In genomic region chr7:1758417-1758858, GRCh38 we compare ENCODE assay signal across 8 cellular contexts.
A peak's percentile ranks its signal among the peaks of the same experiment; 100 is the strongest.
DNase-seq lines count a peak whose midpoint lies in the region; ATAC-seq lines count a peak whose summit lies in the region.

No MANE protein-coding gene starts in this region.

- ATAC-seq in activated naive CD8-positive, alpha-beta T cell treated with anti-CD3 and anti-CD28 coated beads, Interleukin-2, amount 10 ng/mL, durations not matched to agents 7 days and 5 days (ENCODE audit: low read depth): no peak
- ATAC-seq in left colon (peak; percentile 52), GM21367 (IDR thresholded peaks at IDR 0.05; ENCODE audit: unreplicated experiment) (no peak), GM19395 (IDR thresholded peaks at IDR 0.05; ENCODE audit: unreplicated experiment) (no peak)

- no peaks in the 10 kb centered on the region for H3K4me1 Mint-ChIP-seq in activated naive CD8-positive, alpha-beta T cell treated with anti-CD3 and anti-CD28 coated beads, Interleukin-2, amount 10 ng/mL, durations not matched to agents 7 days and 5 days

- peaks cover 18% of the 10 kb centered on the region for H3K27me3 Mint-ChIP-seq in activated naive CD8-positive, alpha-beta T cell treated with anti-CD3 and anti-CD28 coated beads, Interleukin-2, amount 10 ng/mL, durations not matched to agents 7 days and 5 days

- H3K27ac Mint-ChIP-seq in activated naive CD8-positive, alpha-beta T cell treated with anti-CD3 and anti-CD28 coated beads, Interleukin-2, amount 10 ng/mL, durations not matched to agents 7 days and 5 days: peak overlapping the region; percentile 38

- POLR2A ChIA-PET in activated naive CD8-positive, alpha-beta T cell treated with anti-CD3 and anti-CD28 coated beads, Interleukin-2, amount 10 ng/mL, durations not matched to agents 7 days and 5 days (lab: Charles Lee): no interaction called here

- H3K36me3 Mint-ChIP-seq in activated naive CD8-positive, alpha-beta T cell treated with anti-CD3 and anti-CD28 coated beads, Interleukin-2, amount 10 ng/mL, durations not matched to agents 7 days and 5 days: no peaks in the 10 kb centered on the region

- H3K9me3 Mint-ChIP-seq in activated naive CD8-positive, alpha-beta T cell treated with anti-CD3 and anti-CD28 coated beads, Interleukin-2, amount 10 ng/mL, durations not matched to agents 7 days and 5 days: peaks cover 10% of the 10 kb centered on the region

- H3K4me3 Mint-ChIP-seq in activated naive CD8-positive, alpha-beta T cell treated with anti-CD3 and anti-CD28 coated beads, Interleukin-2, amount 10 ng/mL, durations not matched to agents 7 days and 5 days: no peak overlapping the region

- intact Hi-C loops in left colon (cut with DNase I, micrococcal nuclease): no loop called here

- DNase-seq in NCI-H1436 (lab: John Stamatoyannopoulos, UW) (peak; percentile 44), NCI-H1436 treated with DMSO at 0.1 percent for 48 hours (lab: John Stamatoyannopoulos, UW) (no peak), LHCN-M2 (ENCODE audit: low read depth) (peak; percentile 19), left colon (peak in 1 of 2 donors; percentile 29), hippocampal formation (lab: John Stamatoyannopoulos, UW) (no peak)
- no peak for DNase-seq in activated naive CD8-positive, alpha-beta T cell treated with anti-CD3 and anti-CD28 coated beads, Interleukin-2, amount 10 ng/mL, durations not matched to agents 7 days and 5 days

Comparison
In these comparisons a context has a peak if more than half of its experiments do, and no peak if none do; other contexts are left out.
1. DNase-seq: peak in NCI-H1436 (single experiment) and LHCN-M2 (single experiment); none in NCI-H1436 treated with DMSO at 0.1 percent for 48 hours (single experiment), activated naive CD8-positive, alpha-beta T cell treated with anti-CD3 and anti-CD28 coated beads, Interleukin-2, amount 10 ng/mL, durations not matched to agents 7 days and 5 days (single experiment) and hippocampal formation (0 of 2).